Comparison of ENCODE assay signal across 17 cellular contexts in the genomic region with DNA sequence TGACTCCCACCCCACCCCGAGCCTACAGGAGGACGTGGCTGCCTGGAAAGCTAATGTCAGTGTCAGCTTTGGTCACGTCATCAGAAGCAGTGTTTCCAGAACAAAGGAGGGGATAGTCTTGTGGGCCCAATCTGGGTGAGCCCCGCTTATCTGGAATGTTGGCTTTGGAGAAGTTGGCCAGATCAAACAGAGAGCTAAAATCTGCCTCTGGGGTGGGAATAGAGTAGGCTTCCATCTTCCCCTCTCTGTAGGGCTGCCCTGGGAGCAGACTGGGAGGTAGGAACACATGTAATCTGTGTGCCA. TPM values are rescaled to one million over a fixed set of nuclear protein-coding genes. Genes with fewer than 3 reads are reported as not detected.
A peak's percentile ranks its signal among the peaks of the same experiment; 100 is the strongest.
DNase-seq lines count a peak whose midpoint lies in the region; ATAC-seq lines count a peak whose summit lies in the region.
"Had no signal": no experiment of that assay in that cellular context is flagged by ENCODE, and none has a peak within 500 bp of the region (broad histone marks: within the 10 kb centered on the region; RNA-seq: fewer than 3 reads in every experiment).

No MANE protein-coding gene starts in this region.

- intact Hi-C loops in activated CD4-positive, alpha-beta T cell treated with anti-CD3 and anti-CD28 coated beads for 36 hours (cut with DNase I, micrococcal nuclease) = no loop called here

- peaks cover 58% of the 10 kb centered on the region for H3K27me3 Mint-ChIP-seq in activated CD4-positive, alpha-beta T cell treated with anti-CD3 and anti-CD28 coated beads for 36 hours
- H3K27me3 Mint-ChIP-seq in natural killer cell treated with Interleukin-12 subunit alpha and Interleukin-12 subunit beta and Interleukin-15 and Interleukin-18, amount 100 ng/mL, for 72 hours = peaks cover 36 to 49% of the 10 kb centered on the region in 2 donors

- H3K9ac ChIP-seq in HUES6 (ENCODE audit: low read length) = no peak overlapping the region

- no peak overlapping the region for H3K27ac ChIP-seq in HUES6 (ENCODE audit: low read depth, low read length)
- peak overlapping the region; percentile 6 for H3K27ac ChIP-seq in caudate nucleus (ENCODE audit: low read depth, low read length)
- H3K27ac ChIP-seq: colonic mucosa, HL-60, lower lobe of right lung, Peyer's patch, SK-N-MC, uterus had no signal

- no peaks in the 10 kb centered on the region for H3K36me3 ChIP-seq in HUES6 (ENCODE audit: control insufficient read depth, insufficient read depth, low read length)
- H3K36me3 ChIP-seq: colonic mucosa, lower lobe of right lung, Peyer's patch, uterus had no signal

- peak overlapping the region; percentile 5 for H3K4me3 Mint-ChIP-seq in activated CD4-positive, alpha-beta T cell treated with anti-CD3 and anti-CD28 coated beads for 36 hours
- peak overlapping the region; percentile 56 for H3K4me3 Mint-ChIP-seq in natural killer cell treated with Interleukin-12 subunit alpha and Interleukin-12 subunit beta and Interleukin-15 and Interleukin-18, amount 100 ng/mL, for 72 hours

- no peak for DNase-seq in activated CD4-positive, alpha-beta T cell treated with anti-CD3 and anti-CD28 coated beads for 36 hours
- no peak for DNase-seq in activated CD4-positive, alpha-beta T cell treated with anti-CD3 and anti-CD28 coated beads for 48 hours
- no peak for DNase-seq in caudate nucleus (lab: John Stamatoyannopoulos, UW)
- no peak for DNase-seq in natural killer cell treated with Interleukin-12 subunit alpha and Interleukin-12 subunit beta and Interleukin-15 and Interleukin-18, amount 100 ng/mL, for 72 hours (ENCODE audit: low spot score)
- DNase-seq in activated CD4-positive, CD25-positive, alpha-beta regulatory T cell (lab: John Stamatoyannopoulos, UW) = no peak
- no peak for DNase-seq in hypothalamus (lab: John Stamatoyannopoulos, UW)
- DNase-seq: colonic mucosa, lower lobe of right lung, naive B cell, NCI-H1105 treated with DMSO at 0.1 percent for 48 hours, Peyer's patch, uterus had no signal

- CTCF ChIA-PET in activated CD4-positive, alpha-beta T cell treated with anti-CD3 and anti-CD28 coated beads for 36 hours (lab: Charles Lee) = interaction anchor here (0.6 to 2.0 kb wide), 3 partner anchors 29 to 312 kb away, joined by 4 to 7 read pairs (median 4); no protein-coding TSS in a partner anchor

- peak overlapping the region; percentile 17; the same call in 1 of the 2 replicates for H3K4me3 ChIP-seq in HUES6 (ENCODE audit: low read depth, low read length)
- H3K4me3 ChIP-seq: colonic mucosa, uterus had no signal

- H3K27me3 ChIP-seq in HUES6 (ENCODE audit: control insufficient read depth, insufficient read depth, low read length) = peaks cover 5% of the 10 kb centered on the region; the same call in 1 of the 2 replicates
- H3K27me3 ChIP-seq: colonic mucosa had no signal

- no peak overlapping the region for H3K27ac Mint-ChIP-seq in activated CD4-positive, alpha-beta T cell treated with anti-CD3 and anti-CD28 coated beads for 36 hours
- no peak overlapping the region for H3K27ac Mint-ChIP-seq in natural killer cell treated with Interleukin-12 subunit alpha and Interleukin-12 subunit beta and Interleukin-15 and Interleukin-18, amount 100 ng/mL, for 72 hours

- no peak for ATAC-seq in activated CD4-positive, alpha-beta T cell treated with anti-CD3 and anti-CD28 coated beads for 36 hours
- ATAC-seq in natural killer cell treated with Interleukin-12 subunit alpha and Interleukin-12 subunit beta and Interleukin-15 and Interleukin-18, amount 100 ng/mL, for 72 hours = no peak
- no peak for ATAC-seq in GM19351 (IDR thresholded peaks at IDR 0.05; ENCODE audit: unreplicated experiment)

- H3K4me1 ChIP-seq in HUES6 (ENCODE audit: control insufficient read depth, insufficient read depth, low read length) = peaks cover 44% of the 10 kb centered on the region
- H3K4me1 ChIP-seq: colonic mucosa, uterus had no signal

- H3K4me1 Mint-ChIP-seq in activated CD4-positive, alpha-beta T cell treated with anti-CD3 and anti-CD28 coated beads for 36 hours = peaks cover 5% of the 10 kb centered on the region
- H3K4me1 Mint-ChIP-seq in natural killer cell treated with Interleukin-12 subunit alpha and Interleukin-12 subunit beta and Interleukin-15 and Interleukin-18, amount 100 ng/mL, for 72 hours (ENCODE audit: low read depth in 2 of 2) = peaks cover 0 to 4% of the 10 kb centered on the region in 2 donors

- POLR2A ChIA-PET in activated CD4-positive, alpha-beta T cell treated with anti-CD3 and anti-CD28 coated beads for 36 hours (lab: Charles Lee) = interaction anchor here (0.5 to 0.6 kb wide), 2 partner anchors 19 to 78 kb away, joined by 3 to 4 read pairs; no protein-coding TSS in a partner anchor

- H3K36me3 Mint-ChIP-seq in activated CD4-positive, alpha-beta T cell treated with anti-CD3 and anti-CD28 coated beads for 36 hours (ENCODE audit: low read depth) = no peaks in the 10 kb centered on the region
- H3K36me3 Mint-ChIP-seq in natural killer cell treated with Interleukin-12 subunit alpha and Interleukin-12 subunit beta and Interleukin-15 and Interleukin-18, amount 100 ng/mL, for 72 hours = no peaks in the 10 kb centered on the region

- no peaks in the 10 kb centered on the region for H3K9me3 Mint-ChIP-seq in activated CD4-positive, alpha-beta T cell treated with anti-CD3 and anti-CD28 coated beads for 36 hours (ENCODE audit: low read depth)
- H3K9me3 Mint-ChIP-seq in natural killer cell treated with Interleukin-12 subunit alpha and Interleukin-12 subunit beta and Interleukin-15 and Interleukin-18, amount 100 ng/mL, for 72 hours = no peaks in the 10 kb centered on the region

- no peaks in the 10 kb centered on the region for H3K9me3 ChIP-seq in HUES6 (ENCODE audit: control insufficient read depth, insufficient read depth, low read depth, low read length)
- H3K9me3 ChIP-seq: A549, colonic mucosa, lower lobe of right lung, Peyer's patch, uterus had no signal

RNA-seq across cellular contexts. Expression of a gene that starts 32.5 kb away (rescaled TPM):
- total RNA-seq in activated CD4-positive, alpha-beta T cell treated with anti-CD3 and anti-CD28 coated beads for 36 hours = under 1 TPM in 1 of 2 experiments, not detected in 1; 0.09 TPM
- total RNA-seq in natural killer cell treated with Interleukin-12 subunit alpha and Interleukin-12 subunit beta and Interleukin-15 and Interleukin-18, amount 100 ng/mL, for 72 hours = not detected
